ENCODE assay signal across 16 cellular contexts in genomic region chr7:55476852-55477780, GRCh38.
DNase-seq lines count a peak whose midpoint lies in the region; ATAC-seq and TF ChIP-seq lines count a peak whose summit lies in the region.
"Had no signal": no experiment of that assay in that cellular context is flagged by ENCODE, and none has a peak within 500 bp of the region (broad histone marks: within the 10 kb centered on the region; RNA-seq: fewer than 3 reads in every experiment).

No MANE protein-coding gene starts in this region.

- H3K9ac ChIP-seq in fibroblast of lung (ENCODE audit: insufficient read depth, low read length), result no peak overlapping the region

- no peak overlapping the region for H2AFZ ChIP-seq in fibroblast of lung (ENCODE audit: low read length)

- H3K27ac Mint-ChIP-seq in activated T-cell treated with anti-CD3 and anti-CD28 coated beads, Interleukin-2, amount 50 U/mL, for 72 hours, result peak overlapping the region; percentile 58
- H3K27ac Mint-ChIP-seq in activated T-helper 17 cell treated with anti-CD3 and anti-CD28 coated beads, Interleukin-2, amount 50 U/mL, for 72 hours, result peak overlapping the region; percentile 80
- peak overlapping the region; percentile 39 for H3K27ac Mint-ChIP-seq in stimulated activated naive B cell treated with anti-CD40 and anti-IgM and Interleukin-4, amounts not matched to agents 10 μg/mL and 1 μg/mL and 100 μg/mL, for 72 hours

- peak overlapping the region; percentile 40 for H3K27ac ChIP-seq in fibroblast of lung (ENCODE audit: insufficient read depth, low read length)
- H3K27ac ChIP-seq: transverse colon had no signal

- H3K27me3 ChIP-seq in fibroblast of lung (ENCODE audit: control insufficient read depth, insufficient read depth, low read length), result no peaks in the 10 kb centered on the region
- H3K27me3 ChIP-seq: transverse colon had no signal

- H3K9me3 ChIP-seq in fibroblast of lung (ENCODE audit: control insufficient read depth, insufficient read depth, low read depth, low read length), result no peaks in the 10 kb centered on the region
- H3K9me3 ChIP-seq: transverse colon had no signal

- no peak for ATAC-seq in activated T-cell treated with anti-CD3 and anti-CD28 coated beads, Interleukin-2, amount 50 U/mL, for 72 hours (replicated peaks in 1 of 2)
- no peak for ATAC-seq in activated T-helper 17 cell treated with anti-CD3 and anti-CD28 coated beads, Interleukin-2, amount 50 U/mL, for 72 hours (replicated peaks)
- ATAC-seq in stimulated activated naive B cell treated with anti-CD40 and anti-IgM and Interleukin-4, amounts not matched to agents 10 μg/mL and 1 μg/mL and 100 μg/mL, for 72 hours (replicated peaks), result no peak
- ATAC-seq: activated CD4-positive, CD25-positive, alpha-beta regulatory T cell treated with anti-CD3 and anti-CD28 coated beads, Interleukin-2, amount 50 U/mL, for 24 hours had no signal

- no peaks in the 10 kb centered on the region for H4K20me1 ChIP-seq in fibroblast of lung (ENCODE audit: control insufficient read depth, extremely low read depth, insufficient read depth, low read length)

- no peaks in the 10 kb centered on the region for H3K27me3 Mint-ChIP-seq in activated T-cell treated with anti-CD3 and anti-CD28 coated beads, Interleukin-2, amount 50 U/mL, for 72 hours (ENCODE audit: low read depth)
- no peaks in the 10 kb centered on the region for H3K27me3 Mint-ChIP-seq in activated T-helper 17 cell treated with anti-CD3 and anti-CD28 coated beads, Interleukin-2, amount 50 U/mL, for 72 hours
- H3K27me3 Mint-ChIP-seq in stimulated activated naive B cell treated with anti-CD40 and anti-IgM and Interleukin-4, amounts not matched to agents 10 μg/mL and 1 μg/mL and 100 μg/mL, for 72 hours, result no peaks in the 10 kb centered on the region

- H3K4me3 Mint-ChIP-seq in activated T-cell treated with anti-CD3 and anti-CD28 coated beads, Interleukin-2, amount 50 U/mL, for 72 hours, result no peak overlapping the region
- H3K4me3 Mint-ChIP-seq in activated T-helper 17 cell treated with anti-CD3 and anti-CD28 coated beads, Interleukin-2, amount 50 U/mL, for 72 hours, result peak overlapping the region; percentile 24
- H3K4me3 Mint-ChIP-seq in stimulated activated naive B cell treated with anti-CD40 and anti-IgM and Interleukin-4, amounts not matched to agents 10 μg/mL and 1 μg/mL and 100 μg/mL, for 72 hours, result no peak overlapping the region

- H3K4me1 ChIP-seq in fibroblast of lung (ENCODE audit: control insufficient read depth, extremely low read depth, insufficient read depth, low read length), result peaks cover 20% of the 10 kb centered on the region
- H3K4me1 ChIP-seq: transverse colon had no signal

- H3K79me2 ChIP-seq in fibroblast of lung (ENCODE audit: control insufficient read depth, insufficient read depth, low read length), result no peaks in the 10 kb centered on the region

- peaks cover 66% of the 10 kb centered on the region for H3K4me1 Mint-ChIP-seq in activated T-cell treated with anti-CD3 and anti-CD28 coated beads, Interleukin-2, amount 50 U/mL, for 72 hours (ENCODE audit: low read depth)
- H3K4me1 Mint-ChIP-seq in activated T-helper 17 cell treated with anti-CD3 and anti-CD28 coated beads, Interleukin-2, amount 50 U/mL, for 72 hours, result peaks cover 59% of the 10 kb centered on the region
- H3K4me1 Mint-ChIP-seq in stimulated activated naive B cell treated with anti-CD40 and anti-IgM and Interleukin-4, amounts not matched to agents 10 μg/mL and 1 μg/mL and 100 μg/mL, for 72 hours, result peaks cover 21 to 42% of the 10 kb centered on the region in 2 donors

- peaks cover 5 to 15% of the 10 kb centered on the region in 2 donors for H3K36me3 Mint-ChIP-seq in activated T-cell treated with anti-CD3 and anti-CD28 coated beads, Interleukin-2, amount 50 U/mL, for 72 hours (ENCODE audit: insufficient read depth in 2 of 2)
- peaks cover 25% of the 10 kb centered on the region for H3K36me3 Mint-ChIP-seq in activated T-helper 17 cell treated with anti-CD3 and anti-CD28 coated beads, Interleukin-2, amount 50 U/mL, for 72 hours (ENCODE audit: low read depth)
- peaks cover 50 to 65% of the 10 kb centered on the region in 2 donors for H3K36me3 Mint-ChIP-seq in stimulated activated naive B cell treated with anti-CD40 and anti-IgM and Interleukin-4, amounts not matched to agents 10 μg/mL and 1 μg/mL and 100 μg/mL, for 72 hours

- no peak for DNase-seq in activated T-cell treated with anti-CD3 and anti-CD28 coated beads, Interleukin-2, amount 50 U/mL, for 72 hours
- no peak for DNase-seq in activated T-cell treated with anti-CD3 and anti-CD28 coated beads, Interleukin-2, amount 50 U/mL, for 1 hour
- DNase-seq in fibroblast of lung (ENCODE audit: low read depth in 2 of 2) (no peak), ecto neural progenitor cell (ENCODE audit: low spot score) (no peak), NCI-H146 treated with DMSO at 0.1 percent for 48 hours (lab: John Stamatoyannopoulos, UW; ENCODE audit: unreplicated experiment) (no peak), NCI-H2171 treated with DMSO at 0.1 percent for 48 hours (lab: John Stamatoyannopoulos, UW) (no peak)
- DNase-seq in stimulated activated naive B cell treated with anti-CD40 and anti-IgM and Interleukin-4, amounts not matched to agents 10 μg/mL and 1 μg/mL and 100 μg/mL, for 72 hours, result no peak
- DNase-seq: activated gamma-delta T cell treated with Interleukin-2 at 50 U/mL for 16 hours, cortex of kidney, DMS53, MV-4-11, OCI-M1, transverse colon had no signal

- no peaks in the 10 kb centered on the region for H3K9me3 Mint-ChIP-seq in activated T-cell treated with anti-CD3 and anti-CD28 coated beads, Interleukin-2, amount 50 U/mL, for 72 hours
- H3K9me3 Mint-ChIP-seq in activated T-helper 17 cell treated with anti-CD3 and anti-CD28 coated beads, Interleukin-2, amount 50 U/mL, for 72 hours, result no peaks in the 10 kb centered on the region
- H3K9me3 Mint-ChIP-seq in stimulated activated naive B cell treated with anti-CD40 and anti-IgM and Interleukin-4, amounts not matched to agents 10 μg/mL and 1 μg/mL and 100 μg/mL, for 72 hours, result no peaks in the 10 kb centered on the region

- TF ChIP-seq CTCF in fibroblast of lung (conservative IDR thresholded peaks at IDR 0.05 in 1 of 2, IDR thresholded peaks at IDR 0.05 in 1 of 2; ENCODE audit: low read depth in 1 of 2, low read length in 2 of 2), result no peak

- no peak overlapping the region for H3K4me3 ChIP-seq in fibroblast of lung (replicated peaks in 1 of 4; ENCODE audit: control extremely low read depth in 1 of 4, insufficient read depth in 1 of 4, low read depth in 3 of 4, low read length in 4 of 4)
- H3K4me3 ChIP-seq: skin epidermis, transverse colon had no signal

- H3K4me2 ChIP-seq in fibroblast of lung (ENCODE audit: extremely low read depth, insufficient read depth, low read length), result peak overlapping the region; percentile 40

- H3K36me3 ChIP-seq in fibroblast of lung (ENCODE audit: control insufficient read depth, insufficient read depth, low read length), result no peaks in the 10 kb centered on the region
- H3K36me3 ChIP-seq: transverse colon had no signal
